9 cellular contexts compared by ENCODE assay signal in the genomic region with DNA sequence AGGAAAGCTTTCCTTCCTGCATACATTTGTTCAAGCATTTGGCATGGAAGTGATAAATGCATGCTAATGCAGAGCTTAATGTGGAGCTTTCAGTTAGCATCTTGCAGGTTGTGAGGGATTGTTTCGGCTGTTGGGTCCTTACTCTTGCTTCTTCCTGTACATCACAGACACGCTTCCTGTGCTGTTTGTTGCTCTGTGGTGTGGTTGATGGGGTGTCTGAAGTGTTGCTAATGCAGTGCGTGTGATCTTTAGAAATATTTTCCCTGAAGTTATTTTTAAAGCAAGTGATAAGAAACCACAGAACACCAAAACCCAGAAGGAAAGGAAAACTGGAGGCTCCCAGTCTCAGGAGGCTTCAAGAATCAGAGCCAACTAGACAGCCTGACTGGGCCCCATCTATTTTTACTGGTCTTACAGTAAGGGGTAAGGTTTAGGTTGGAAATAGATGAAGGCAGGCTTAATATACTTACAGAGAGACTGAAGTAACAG.
DNase-seq lines count a peak whose midpoint lies in the region; ATAC-seq and TF ChIP-seq lines count a peak whose summit lies in the region.
"Had no signal": no experiment of that assay in that cellular context is flagged by ENCODE, and none has a peak within 500 bp of the region (broad histone marks: within the 10 kb centered on the region; RNA-seq: fewer than 3 reads in every experiment).

No MANE protein-coding gene starts in this region.

- H3K4me3 ChIP-seq in effector memory CD4-positive, alpha-beta T cell (ENCODE audit: insufficient read depth, low read depth, low read length, poor library complexity, severe bottlenecking) = no peak overlapping the region

- H3K27ac Mint-ChIP-seq in WTC11 = no peak overlapping the region

- peaks cover 6% of the 10 kb centered on the region; the same call in 1 of the 2 replicates for H3K4me1 Mint-ChIP-seq in WTC11

- no peaks in the 10 kb centered on the region for H3K36me3 Mint-ChIP-seq in WTC11

- ATAC-seq in WTC11 (no peak), SK-N-SH treated with all-trans-retinoic acid at 6 μM for 48 hours (no peak), HG03196 (IDR thresholded peaks at IDR 0.05; ENCODE audit: unreplicated experiment) (no peak)
- peak; percentile 74 for ATAC-seq in stimulated activated naive CD8-positive, alpha-beta T cell treated with anti-CD3 and anti-CD28 coated beads, Interleukin-15, Interleukin-2, amounts not matched to agents 100 U/mL and 50 U/mL, for 24 hours

- no peak for TF ChIP-seq CTCF in WTC11 (IDR thresholded peaks at IDR 0.05)

- no peaks in the 10 kb centered on the region for H3K36me3 ChIP-seq in effector memory CD4-positive, alpha-beta T cell (ENCODE audit: control insufficient read depth, insufficient read depth, low read length)

- CTCF ChIA-PET in WTC11 (lab: Charles Lee) = interaction anchor here (0.6 kb wide), 1 partner anchor 148 kb away, joined by 3 read pairs; no protein-coding TSS in a partner anchor

- H3K9me3 Mint-ChIP-seq in WTC11 = no peaks in the 10 kb centered on the region
- H3K9me3 Mint-ChIP-seq: neural crest cell had no signal

- H3K27ac ChIP-seq in effector memory CD4-positive, alpha-beta T cell (ENCODE audit: insufficient read depth, low read length, poor library complexity, severe bottlenecking) = no peak overlapping the region

- no peak overlapping the region for H3K4me3 Mint-ChIP-seq in WTC11
- H3K4me3 Mint-ChIP-seq: neural crest cell had no signal

- H3K27me3 ChIP-seq in effector memory CD4-positive, alpha-beta T cell (replicated peaks; ENCODE audit: control insufficient read depth, insufficient read depth, low read length, poor library complexity, severe bottlenecking) = no peaks in the 10 kb centered on the region

- H3K9me3 ChIP-seq in effector memory CD4-positive, alpha-beta T cell (ENCODE audit: control insufficient read depth, low read length) = no peaks in the 10 kb centered on the region

- H3K27me3 Mint-ChIP-seq in WTC11 (ENCODE audit: low read depth) = peaks cover 4% of the 10 kb centered on the region; the same call in 1 of the 2 replicates

- POLR2A ChIA-PET in WTC11 (lab: Charles Lee) = no interaction called here

- H3K4me1 ChIP-seq in effector memory CD4-positive, alpha-beta T cell (ENCODE audit: control insufficient read depth, insufficient read depth, low read length, poor library complexity, severe bottlenecking) = peaks cover 7% of the 10 kb centered on the region

- peak; percentile 21 for DNase-seq in activated T-cell treated with anti-CD3 and anti-CD28 coated beads, Interleukin-2, amount 50 U/mL, for 1 hour
- DNase-seq in activated T-cell treated with anti-CD3 and anti-CD28 coated beads for 4 hours (no peak), WTC11 (ENCODE audit: low spot score) (no peak), NCI-H1694 (lab: John Stamatoyannopoulos, UW) (no peak)
- peak in 2 of 3 donors; percentile 2 to 12 for DNase-seq in effector memory CD4-positive, alpha-beta T cell
- no peak for DNase-seq in stimulated activated naive CD8-positive, alpha-beta T cell treated with anti-CD3 and anti-CD28 coated beads, Interleukin-15, Interleukin-2, amounts not matched to agents 100 U/mL and 50 U/mL, for 24 hours

TF ChIP-seq in WTC11, 78 proteins besides CTCF, POLR2A, EP300 and RAD21 (continues in another document):
- TF ChIP-seq, protein P1, sequence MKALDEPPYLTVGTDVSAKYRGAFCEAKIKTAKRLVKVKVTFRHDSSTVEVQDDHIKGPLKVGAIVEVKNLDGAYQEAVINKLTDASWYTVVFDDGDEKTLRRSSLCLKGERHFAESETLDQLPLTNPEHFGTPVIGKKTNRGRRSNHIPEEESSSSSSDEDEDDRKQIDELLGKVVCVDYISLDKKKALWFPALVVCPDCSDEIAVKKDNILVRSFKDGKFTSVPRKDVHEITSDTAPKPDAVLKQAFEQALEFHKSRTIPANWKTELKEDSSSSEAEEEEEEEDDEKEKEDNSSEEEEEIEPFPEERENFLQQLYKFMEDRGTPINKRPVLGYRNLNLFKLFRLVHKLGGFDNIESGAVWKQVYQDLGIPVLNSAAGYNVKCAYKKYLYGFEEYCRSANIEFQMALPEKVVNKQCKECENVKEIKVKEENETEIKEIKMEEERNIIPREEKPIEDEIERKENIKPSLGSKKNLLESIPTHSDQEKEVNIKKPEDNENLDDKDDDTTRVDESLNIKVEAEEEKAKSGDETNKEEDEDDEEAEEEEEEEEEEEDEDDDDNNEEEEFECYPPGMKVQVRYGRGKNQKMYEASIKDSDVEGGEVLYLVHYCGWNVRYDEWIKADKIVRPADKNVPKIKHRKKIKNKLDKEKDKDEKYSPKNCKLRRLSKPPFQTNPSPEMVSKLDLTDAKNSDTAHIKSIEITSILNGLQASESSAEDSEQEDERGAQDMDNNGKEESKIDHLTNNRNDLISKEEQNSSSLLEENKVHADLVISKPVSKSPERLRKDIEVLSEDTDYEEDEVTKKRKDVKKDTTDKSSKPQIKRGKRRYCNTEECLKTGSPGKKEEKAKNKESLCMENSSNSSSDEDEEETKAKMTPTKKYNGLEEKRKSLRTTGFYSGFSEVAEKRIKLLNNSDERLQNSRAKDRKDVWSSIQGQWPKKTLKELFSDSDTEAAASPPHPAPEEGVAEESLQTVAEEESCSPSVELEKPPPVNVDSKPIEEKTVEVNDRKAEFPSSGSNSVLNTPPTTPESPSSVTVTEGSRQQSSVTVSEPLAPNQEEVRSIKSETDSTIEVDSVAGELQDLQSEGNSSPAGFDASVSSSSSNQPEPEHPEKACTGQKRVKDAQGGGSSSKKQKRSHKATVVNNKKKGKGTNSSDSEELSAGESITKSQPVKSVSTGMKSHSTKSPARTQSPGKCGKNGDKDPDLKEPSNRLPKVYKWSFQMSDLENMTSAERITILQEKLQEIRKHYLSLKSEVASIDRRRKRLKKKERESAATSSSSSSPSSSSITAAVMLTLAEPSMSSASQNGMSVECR (CRISPR knock-in tag; IDR thresholded peaks at IDR 0.05; ENCODE audit: borderline replicate concordance) = no peak
- TF ChIP-seq, protein P2, sequence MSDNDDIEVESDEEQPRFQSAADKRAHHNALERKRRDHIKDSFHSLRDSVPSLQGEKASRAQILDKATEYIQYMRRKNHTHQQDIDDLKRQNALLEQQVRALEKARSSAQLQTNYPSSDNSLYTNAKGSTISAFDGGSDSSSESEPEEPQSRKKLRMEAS (CRISPR knock-in tag; IDR thresholded peaks at IDR 0.05) = no peak
- no peak for TF ChIP-seq ZNF423 (CRISPR knock-in tag; IDR thresholded peaks at IDR 0.05)

TF ChIP-seq in SK-N-SH treated with all-trans-retinoic acid at 6 μM for 48 hours, 23 proteins besides CTCF, POLR2A, EP300 and RAD21:
- no peak for TF ChIP-seq PPARA (CRISPR knock-in tag; IDR thresholded peaks at IDR 0.05; ENCODE audit: borderline replicate concordance)
- no peak for TF ChIP-seq ZFP3 (CRISPR knock-in tag; IDR thresholded peaks at IDR 0.05)
- TF ChIP-seq TOX (CRISPR knock-in tag; IDR thresholded peaks at IDR 0.05; ENCODE audit: borderline replicate concordance) = no peak

Comparison
In these comparisons a context has a peak if more than half of its experiments do, and no peak if none do; other contexts are left out.
1. DNase-seq: peak in activated T-cell treated with anti-CD3 and anti-CD28 coated beads, Interleukin-2, amount 50 U/mL, for 1 hour (single experiment) and effector memory CD4-positive, alpha-beta T cell (2 of 3); none in activated T-cell treated with anti-CD3 and anti-CD28 coated beads for 4 hours (single experiment), WTC11 (single experiment), stimulated activated naive CD8-positive, alpha-beta T cell treated with anti-CD3 and anti-CD28 coated beads, Interleukin-15, Interleukin-2, amounts not matched to agents 100 U/mL and 50 U/mL, for 24 hours (single experiment) and NCI-H1694 (single experiment).